Comparison of ENCODE assay signal across 8 cellular contexts in the genomic region with DNA sequence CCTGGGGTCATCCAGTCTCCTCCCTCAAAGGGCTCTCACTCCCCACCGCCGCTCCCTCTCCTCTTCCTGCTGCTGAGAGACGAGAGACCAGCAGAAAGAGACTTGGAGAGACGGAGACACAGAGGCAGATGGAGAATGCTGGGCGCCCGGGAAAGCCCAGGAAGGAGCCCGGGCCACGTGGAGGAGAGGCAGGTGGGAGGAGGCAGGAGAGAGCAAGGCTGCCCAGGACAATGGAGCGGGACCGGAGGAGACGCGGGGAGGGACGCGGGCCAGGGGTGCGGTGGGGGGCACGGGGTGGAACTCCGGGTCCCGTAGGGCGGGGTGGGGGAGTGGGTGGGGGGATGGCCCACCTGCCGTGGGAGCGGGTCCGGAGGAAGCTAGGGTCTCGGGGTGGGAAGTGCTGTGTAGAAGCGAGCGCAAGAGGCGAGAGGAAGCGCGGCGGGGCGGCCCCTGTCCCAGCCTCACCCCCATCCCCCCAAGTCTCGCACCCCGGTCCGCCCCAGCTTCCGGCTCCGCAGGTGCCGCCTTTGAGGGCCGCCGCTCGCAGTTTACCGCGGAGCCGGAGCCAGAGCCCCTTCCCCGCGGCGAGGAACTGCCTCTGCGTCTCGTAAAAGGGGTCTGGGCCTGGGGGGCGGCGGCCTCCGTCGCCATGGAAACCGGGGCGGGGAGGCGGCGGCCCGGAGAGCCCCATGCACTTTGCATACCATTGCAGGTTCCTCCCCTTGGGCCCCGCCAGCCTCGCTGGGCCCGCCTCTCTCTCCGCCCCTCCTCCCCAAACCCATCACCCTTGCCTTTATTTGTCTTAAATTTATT. TPM values are rescaled to one million over a fixed set of nuclear protein-coding genes. Genes with fewer than 3 reads are reported as not detected.
DNase-seq lines count a peak whose midpoint lies in the region; ATAC-seq lines count a peak whose summit lies in the region.

No MANE protein-coding gene starts in this region.

- H3K27ac Mint-ChIP-seq in naive thymus-derived CD8-positive, alpha-beta T cell, result peak overlapping the region in 2 of 10 donors; percentile 59 to 64
- no peak overlapping the region for H3K27ac Mint-ChIP-seq in stimulated activated naive CD8-positive, alpha-beta T cell treated with anti-CD3 and anti-CD28 coated beads, Interleukin-15, amount 100 ng/mL, for 72 hours

- H3K4me1 Mint-ChIP-seq in naive thymus-derived CD8-positive, alpha-beta T cell, result peaks cover 29 to 58% (median 54%) of the 10 kb centered on the region in 4 donors
- H3K4me1 Mint-ChIP-seq in stimulated activated naive CD8-positive, alpha-beta T cell treated with anti-CD3 and anti-CD28 coated beads, Interleukin-15, amount 100 ng/mL, for 72 hours, result peaks cover 65% of the 10 kb centered on the region

- peak; percentile 87 to 92 for ATAC-seq in naive thymus-derived CD8-positive, alpha-beta T cell
- ATAC-seq in stimulated activated naive CD8-positive, alpha-beta T cell treated with anti-CD3 and anti-CD28 coated beads, Interleukin-15, amount 100 ng/mL, for 72 hours, result peak; percentile 83
- no peak for ATAC-seq in HG03378 (IDR thresholded peaks at IDR 0.05; ENCODE audit: unreplicated experiment)

- no peaks in the 10 kb centered on the region for H3K36me3 Mint-ChIP-seq in naive thymus-derived CD8-positive, alpha-beta T cell

- H3K9me3 Mint-ChIP-seq in naive thymus-derived CD8-positive, alpha-beta T cell, result no peaks in the 10 kb centered on the region
- no peaks in the 10 kb centered on the region for H3K9me3 Mint-ChIP-seq in stimulated activated naive CD8-positive, alpha-beta T cell treated with anti-CD3 and anti-CD28 coated beads, Interleukin-15, amount 100 ng/mL, for 72 hours

- H3K27me3 Mint-ChIP-seq in naive thymus-derived CD8-positive, alpha-beta T cell, result peaks cover 0 to 3% (median 2%) of the 10 kb centered on the region in 5 donors
- H3K27me3 Mint-ChIP-seq in stimulated activated naive CD8-positive, alpha-beta T cell treated with anti-CD3 and anti-CD28 coated beads, Interleukin-15, amount 100 ng/mL, for 72 hours, result peaks cover 75% of the 10 kb centered on the region

- DNase-seq in DMS53 (lab: John Stamatoyannopoulos, UW) (peak; percentile 82), HT-29 (ENCODE audit: low spot score) (peak; percentile 66), ureter (ENCODE audit: low spot score) (no peak)
- peak; percentile 30 to 36 for DNase-seq in activated CD4-positive, alpha-beta T cell treated with anti-CD3 and anti-CD28 coated beads, Interleukin-2, amount 50 U/mL, for 24 hours (ENCODE audit: low read depth in 1 of 2, low spot score in 1 of 2)
- DNase-seq in effector CD4-positive, alpha-beta T cell, result peak; percentile 63
- DNase-seq in naive thymus-derived CD8-positive, alpha-beta T cell, result peak; percentile 56 to 84 (median 72)
- peak; percentile 64 to 67 for DNase-seq in stimulated activated naive CD8-positive, alpha-beta T cell treated with anti-CD3 and anti-CD28 coated beads, Interleukin-15, amount 100 ng/mL, for 72 hours

- H3K4me3 Mint-ChIP-seq in naive thymus-derived CD8-positive, alpha-beta T cell, result peak overlapping the region in 9 of 10 donors; percentile 33 to 82 (median 73)
- H3K4me3 Mint-ChIP-seq in stimulated activated naive CD8-positive, alpha-beta T cell treated with anti-CD3 and anti-CD28 coated beads, Interleukin-15, amount 100 ng/mL, for 72 hours, result peak overlapping the region; percentile 65 to 78

- POLR2A ChIA-PET in naive thymus-derived CD8-positive, alpha-beta T cell (lab: Charles Lee), result no interaction called here

RNA-seq across cellular contexts. Expression of a gene that starts 11.7 kb away (rescaled TPM):
- 302 and 331 TPM in 2 replicates for total RNA-seq in HT-29 (2014; rRNA removed; shearing (Covaris generic))
- not detected for total RNA-seq in naive thymus-derived CD8-positive, alpha-beta T cell
- not detected for polyA plus RNA-seq in naive thymus-derived CD8-positive, alpha-beta T cell
- total RNA-seq in ureter, result 58.9 TPM

RNA-seq across cellular contexts. Expression of a gene that starts 44.9 kb away (rescaled TPM):
- total RNA-seq in HT-29 (2014; rRNA removed; shearing (Covaris generic)), result 15.8 and 15.9 TPM in 2 replicates
- 10 to 100 TPM; 11.9 to 12.7 TPM for total RNA-seq in naive thymus-derived CD8-positive, alpha-beta T cell
- polyA plus RNA-seq in naive thymus-derived CD8-positive, alpha-beta T cell, result 1 to 10 TPM; 6.4 to 8.9 (median 7.7) TPM
- 24.8 TPM for total RNA-seq in ureter

Comparison
In these comparisons a context has a peak if more than half of its experiments do, and no peak if none do; other contexts are left out.
1. RNA of a gene that starts 11.7 kb away (total RNA-seq): 302 to 331 TPM in HT-29 and 58.9 TPM in ureter (single experiment); not detected in naive thymus-derived CD8-positive, alpha-beta T cell; every median in the first group is over 10 times any median in the second.